8 cellular contexts compared by ENCODE assay signal in genomic region chr7:101315336-101315735, GRCh38. TPM values are rescaled to one million over a fixed set of nuclear protein-coding genes. Genes with fewer than 3 reads are reported as not detected.
A peak's percentile ranks its signal among the peaks of the same experiment; 100 is the strongest.
DNase-seq lines count a peak whose midpoint lies in the region; ATAC-seq, FAIRE-seq and TF ChIP-seq lines count a peak whose summit lies in the region.

No MANE protein-coding gene starts in this region.

- peak; percentile 60; the same call in 2 of the 3 replicates for ATAC-seq in SK-N-SH treated with all-trans-retinoic acid at 6 μM for 48 hours
- ATAC-seq in body of pancreas = no peak
- ATAC-seq in HepG2 = no peak
- ATAC-seq in GM21390 (IDR thresholded peaks at IDR 0.05; ENCODE audit: unreplicated experiment) = no peak
- ATAC-seq in left cardiac atrium = no peak

- no peak for DNase-seq in BJ (ENCODE audit: low read depth)
- DNase-seq in H7 = peak; percentile 71
- DNase-seq in body of pancreas = peak; percentile 37 to 54 (median 50)
- peak; percentile 55 for DNase-seq in HepG2 (ENCODE audit: low spot score)
- DNase-seq in stimulated activated naive CD4-positive, alpha-beta T cell treated with Interleukin-2 at 50 U/mL for 16 hours (lab: John Stamatoyannopoulos, UW) = peak; percentile 25
- DNase-seq in left cardiac atrium = no peak

- H3K9ac ChIP-seq in HepG2 (ENCODE audit: insufficient read depth, low read depth, low read length) = no peak overlapping the region

- TF ChIP-seq EP300 in HepG2 (IDR thresholded peaks at IDR 0.05; ENCODE audit: low read depth in 2 of 2, low read length in 2 of 2) = no peak
- TF ChIP-seq EP300 in HepG2 (CRISPR knock-in tag; IDR thresholded peaks at IDR 0.05; ENCODE audit: borderline replicate concordance) = no peak

- POLR2A ChIA-PET in BJ (lab: Charles Lee) = no interaction called here
- POLR2A ChIA-PET in HepG2 (lab: Yijun Ruan, JAX) = no interaction called here

- H3K4me3 ChIP-seq in BJ (ENCODE audit: low read depth, low read length) (no peak overlapping the region), H7 (ENCODE audit: insufficient read depth, low read depth, low read length) (no peak overlapping the region), body of pancreas (no peak overlapping the region), HepG2 (replicated peaks in 1 of 3; ENCODE audit: insufficient read depth in 1 of 3, low read depth in 2 of 3, low read length in 3 of 3) (no peak overlapping the region)

- intact Hi-C loops in body of pancreas (cut with DNase I) = no loop called here
- intact Hi-C loops in HepG2 (cut with micrococcal nuclease; ENCODE audit: unreplicated experiment) = no loop called here
- intact Hi-C loops in left cardiac atrium (cut with DNase I) = no loop called here

- TF ChIP-seq RAD21 in HepG2 (CRISPR knock-in tag; IDR thresholded peaks at IDR 0.05) = no peak

- H2AFZ ChIP-seq in HepG2 (ENCODE audit: low read length) = no peak overlapping the region

- TF ChIP-seq POLR2A in body of pancreas (IDR thresholded peaks at IDR 0.05) = no peak
- TF ChIP-seq POLR2A in HepG2 (IDR thresholded peaks at IDR 0.05; ENCODE audit: insufficient read depth in 1 of 2, low read depth in 2 of 2, low read length in 2 of 2) = no peak

- no peaks in the 10 kb centered on the region for H3K4me1 ChIP-seq in body of pancreas
- H3K4me1 ChIP-seq in HepG2 (ENCODE audit: insufficient read depth, low read length) = no peaks in the 10 kb centered on the region

- H3K36me3 ChIP-seq in BJ (ENCODE audit: control insufficient read depth, insufficient read depth, low read length) (peaks cover 4% of the 10 kb centered on the region; the same call in 1 of the 2 replicates), H7 (replicated peaks; ENCODE audit: control insufficient read depth, insufficient read depth, low read length) (peaks cover 21% of the 10 kb centered on the region), body of pancreas (replicated peaks in 1 of 2; ENCODE audit: insufficient read depth in 1 of 2, low read depth in 2 of 2) (no peaks in the 10 kb centered on the region), HepG2 (replicated peaks in 1 of 2; ENCODE audit: control insufficient read depth in 1 of 2, insufficient read depth in 2 of 2, low read length in 2 of 2) (peaks cover 4 to 19% of the 10 kb centered on the region in 2 experiments; a peak in 3 of 5 replicates)

- H3K4me2 ChIP-seq in HepG2 (ENCODE audit: low read depth, low read length) = no peak overlapping the region

- TF ChIP-seq CTCF in BJ (IDR thresholded peaks at IDR 0.05; ENCODE audit: insufficient read depth, low read depth, low read length) (peak; percentile 63), body of pancreas (IDR thresholded peaks at IDR 0.05) (peak; percentile 40 to 59 (median 49)), HepG2 (CRISPR knock-in tag; IDR thresholded peaks at IDR 0.05) (peak; percentile 58)

- H3K27ac ChIP-seq in body of pancreas (no peak overlapping the region), HepG2 (ENCODE audit: extremely low read length, insufficient read depth, low read length) (no peak overlapping the region)

- WGBS in body of pancreas, 2 donors = 0% methylated on average over 1 of the region's 1 CpG
- WGBS in HepG2 (ENCODE audit: low lambda C conversion rate) = 5% methylated on average over 1 of the region's 1 CpG

- no TSS peak for BruUV-seq in HepG2 (replicated peaks; lab: Mats Ljungman, UMichigan)

- no peaks in the 10 kb centered on the region for H3K79me2 ChIP-seq in HepG2 (ENCODE audit: insufficient read depth, low read length)

- no peaks in the 10 kb centered on the region for H4K20me1 ChIP-seq in HepG2 (ENCODE audit: insufficient read depth, low read length)

- in situ Hi-C loops in HepG2 (cut with HindIII; ENCODE audit: extremely low pct_ligation_motif_present, low pct_unique_long_range_greater_than_20kb) = no loop called here

- CTCF ChIA-PET in BJ (lab: Yijun Ruan, JAX) (interaction anchor here (0.6 to 1.6 kb wide), 9 partner anchors 9 to 247 kb away, joined by 3 to 6 read pairs (median 3); no protein-coding TSS in a partner anchor), HepG2 (lab: Yijun Ruan, JAX; ENCODE audit: low intra/inter-chr PET ratio, low total read pairs) (interaction anchor here (1.2 to 1.5 kb wide), 2 partner anchors 17 to 25 kb away, joined by 3 to 4 read pairs; no protein-coding TSS in a partner anchor)

- peak; percentile 63 for FAIRE-seq in HepG2 (lab: Jason Lieb, UNC)

- H3K27me3 ChIP-seq in BJ (ENCODE audit: control insufficient read depth, insufficient read depth, low read length) (no peaks in the 10 kb centered on the region), H7 (ENCODE audit: control insufficient read depth, insufficient read depth, low read length) (no peaks in the 10 kb centered on the region), body of pancreas (no peaks in the 10 kb centered on the region), HepG2 (ENCODE audit: control insufficient read depth in 1 of 2, insufficient read depth in 2 of 2, low read length in 2 of 2) (no peaks in the 10 kb centered on the region)

- H3K9me3 ChIP-seq in body of pancreas = no peaks in the 10 kb centered on the region
- no peaks in the 10 kb centered on the region; the same call in 1 of the 2 replicates for H3K9me3 ChIP-seq in HepG2 (ENCODE audit: low read length)

TF ChIP-seq in SK-N-SH treated with all-trans-retinoic acid at 6 μM for 48 hours, 23 proteins besides CTCF, POLR2A, EP300 and RAD21 (continues in another document):
- TF ChIP-seq ISL1 (CRISPR knock-in tag; IDR thresholded peaks at IDR 0.05) (no peak), ZNF8 (CRISPR knock-in tag; IDR thresholded peaks at IDR 0.05) (no peak)

TF ChIP-seq in HepG2, 621 proteins besides CTCF, POLR2A, EP300 and RAD21:
- TF ChIP-seq STAG1 (CRISPR knock-in tag; IDR thresholded peaks at IDR 0.05) (0 out of 2 replicates have a peak, but pooled peaks have one; percentile 12), BRCA1 (CRISPR knock-in tag; IDR thresholded peaks at IDR 0.05) (no peak), MEF2D (CRISPR knock-in tag; IDR thresholded peaks at IDR 0.05) (no peak)

RNA-seq across cellular contexts. Expression of gene IFT22, which starts 6.3 kb away (rescaled TPM):
- 59.0 and 65.2 TPM in 2 replicates for polyA plus RNA-seq in BJ (2011; rRNA removed)
- 16.2 and 23.6 TPM in 2 replicates for polyA minus RNA-seq in BJ (2011; rRNA and poly(A)+ RNA removed)
- total RNA-seq in H7 (2014; rRNA removed; shearing (Covaris generic)) = 19.8 and 27.4 TPM in 2 replicates
- 10 to 100 TPM; 18.7 to 31.0 TPM for total RNA-seq in body of pancreas
- total RNA-seq in HepG2 (2016; rRNA removed; fragmentation: Illumina TruSeq; extraction: Trizol) = 14.5 and 16.5 TPM in 2 replicates
- 23.5 and 27.8 TPM in 2 replicates for total RNA-seq in HepG2 (2016; cell fraction: cytosol; rRNA removed; fragmentation: Illumina TruSeq; extraction: Trizol; ENCODE audit: low read depth)
- 13.0 and 17.6 TPM in 2 replicates for total RNA-seq in HepG2 (2016; cell fraction: insoluble cytoplasmic fraction; rRNA removed; fragmentation: Illumina TruSeq; extraction: Trizol)
- total RNA-seq in HepG2 (2016; cell fraction: membrane; rRNA removed; fragmentation: Illumina TruSeq; extraction: Trizol) = 24.7 and 29.0 TPM in 2 replicates
- 5.5 and 6.0 TPM in 2 replicates for total RNA-seq in HepG2 (2016; cell fraction: nucleus; rRNA removed; fragmentation: Illumina TruSeq; extraction: Trizol)
- 7.8 and 8.9 TPM in 2 replicates for polyA plus RNA-seq in HepG2 (2011; rRNA removed)
- 7.0 and 7.1 TPM in 2 replicates for polyA plus RNA-seq in HepG2 (2011; cell fraction: cytosol; rRNA removed)
- polyA plus RNA-seq in HepG2 (2011; cell fraction: nucleus; rRNA removed) = 1.8 and 2.0 TPM in 2 replicates
- polyA plus RNA-seq in HepG2 (2012) = 4.7 and 5.5 TPM in 2 replicates
- polyA plus RNA-seq in HepG2 (2016; cell fraction: cytosol; fragmentation: Illumina TruSeq; extraction: Trizol; ENCODE audit: low read depth) = 46.8 and 53.1 TPM in 2 replicates
- 22.9 and 25.9 TPM in 2 replicates for polyA plus RNA-seq in HepG2 (2016; cell fraction: insoluble cytoplasmic fraction; fragmentation: Illumina TruSeq; extraction: Trizol; ENCODE audit: low read depth)
- 35.2 and 39.0 TPM in 2 replicates for polyA plus RNA-seq in HepG2 (2016; cell fraction: membrane; fragmentation: Illumina TruSeq; extraction: Trizol; ENCODE audit: low read depth)
- polyA plus RNA-seq in HepG2 (2016; cell fraction: nucleus; fragmentation: Illumina TruSeq; extraction: Trizol; ENCODE audit: insufficient read depth, low read depth) = 9.2 and 9.7 TPM in 2 replicates
- polyA minus RNA-seq in HepG2 (2011; rRNA and poly(A)+ RNA removed; ENCODE audit: low replicate concordance) = 5.5 and 32.8 TPM in 2 replicates
- polyA minus RNA-seq in HepG2 (2011; cell fraction: cytosol; rRNA and poly(A)+ RNA removed) = 4.2 and 5.5 TPM in 2 replicates
- polyA minus RNA-seq in HepG2 (2011; cell fraction: nucleus; rRNA and poly(A)+ RNA removed) = 3.0 and 3.7 TPM in 2 replicates
- total RNA-seq in left cardiac atrium = 10 to 100 TPM; 15.7 to 17.0 TPM

RNA-seq across cellular contexts. Expression of gene COL26A1, which starts 47.3 kb away (rescaled TPM):
- polyA plus RNA-seq in BJ (2011; rRNA removed) (0.29 and 0.48 TPM in 2 replicates), HepG2 (2011; rRNA removed) (6.8 and 7.8 TPM in 2 replicates)
- polyA minus RNA-seq in BJ (2011; rRNA and poly(A)+ RNA removed) = 0.41 and 0.66 TPM in 2 replicates
- 70.3 and 77.5 TPM in 2 replicates for total RNA-seq in H7 (2014; rRNA removed; shearing (Covaris generic))
- total RNA-seq in body of pancreas (1 to 10 TPM in 1 of 2 donors, under 1 TPM in 1; 0.78 to 2.0 TPM), HepG2 (2016; rRNA removed; fragmentation: Illumina TruSeq; extraction: Trizol) (3.9 and 9.2 TPM in 2 replicates), left cardiac atrium (not detected)
- 0.62 and 0.81 TPM in 2 replicates for total RNA-seq in HepG2 (2016; cell fraction: cytosol; rRNA removed; fragmentation: Illumina TruSeq; extraction: Trizol; ENCODE audit: low read depth)
- total RNA-seq in HepG2 (2016; cell fraction: insoluble cytoplasmic fraction; rRNA removed; fragmentation: Illumina TruSeq; extraction: Trizol) = 3.5 and 9.3 TPM in 2 replicates
- 1.7 and 2.1 TPM in 2 replicates for total RNA-seq in HepG2 (2016; cell fraction: membrane; rRNA removed; fragmentation: Illumina TruSeq; extraction: Trizol)
- total RNA-seq in HepG2 (2016; cell fraction: nucleus; rRNA removed; fragmentation: Illumina TruSeq; extraction: Trizol) = 8.2 and 9.3 TPM in 2 replicates
- polyA plus RNA-seq in HepG2 (2011; cell fraction: cytosol; rRNA removed) = 5.6 and 9.2 TPM in 2 replicates
- polyA plus RNA-seq in HepG2 (2011; cell fraction: nucleus; rRNA removed) = 13.0 and 14.5 TPM in 2 replicates
- polyA plus RNA-seq in HepG2 (2012) = 2.6 and 3.4 TPM in 2 replicates
- polyA plus RNA-seq in HepG2 (2016; cell fraction: cytosol; fragmentation: Illumina TruSeq; extraction: Trizol; ENCODE audit: low read depth) = 0.67 and 0.85 TPM in 2 replicates
- 3.9 and 4.7 TPM in 2 replicates for polyA plus RNA-seq in HepG2 (2016; cell fraction: insoluble cytoplasmic fraction; fragmentation: Illumina TruSeq; extraction: Trizol; ENCODE audit: low read depth)
- 1.2 and 1.4 TPM in 2 replicates for polyA plus RNA-seq in HepG2 (2016; cell fraction: membrane; fragmentation: Illumina TruSeq; extraction: Trizol; ENCODE audit: low read depth)
- 21.1 and 25.2 TPM in 2 replicates for polyA plus RNA-seq in HepG2 (2016; cell fraction: nucleus; fragmentation: Illumina TruSeq; extraction: Trizol; ENCODE audit: insufficient read depth, low read depth)
- 0.37 and 7.5 TPM in 2 replicates for polyA minus RNA-seq in HepG2 (2011; rRNA and poly(A)+ RNA removed; ENCODE audit: low replicate concordance)
- polyA minus RNA-seq in HepG2 (2011; cell fraction: cytosol; rRNA and poly(A)+ RNA removed) = 2.8 and 4.2 TPM in 2 replicates
- 1.2 and 1.5 TPM in 2 replicates for polyA minus RNA-seq in HepG2 (2011; cell fraction: nucleus; rRNA and poly(A)+ RNA removed)

Comparison
In these comparisons a context has a peak if more than half of its experiments do, and no peak if none do; other contexts are left out.
1. DNase-seq: peak in H7 (single experiment), body of pancreas (4 of 4), HepG2 (single experiment) and stimulated activated naive CD4-positive, alpha-beta T cell treated with Interleukin-2 at 50 U/mL for 16 hours (single experiment); none in BJ (single experiment) and left cardiac atrium (single experiment).
2. Peak in every context shown above with its lines, with median percentiles within 50 percentile points of each other: CTCF ChIP-seq.